29 cellular contexts compared by ENCODE assay signal in the genomic region with DNA sequence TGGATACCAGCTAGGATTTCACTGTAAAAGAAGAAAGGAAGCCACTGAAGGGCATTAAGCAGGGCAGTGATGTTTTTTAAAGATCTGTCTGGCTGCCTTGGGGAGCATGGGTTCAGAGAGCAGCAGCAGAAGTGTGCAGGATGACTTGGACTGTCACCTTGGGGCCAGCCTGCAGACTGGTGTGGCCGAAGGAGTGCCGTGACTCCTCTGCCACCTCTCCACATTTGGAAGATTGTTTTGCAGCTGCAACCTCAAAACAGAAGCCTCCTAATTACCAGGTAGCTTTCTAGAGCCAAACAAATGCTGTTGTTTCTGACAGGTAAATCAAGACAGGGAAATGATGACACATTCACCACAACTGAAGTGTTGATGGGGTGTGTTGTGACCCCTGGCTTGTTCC.
DNase-seq lines count a peak whose midpoint lies in the region; ATAC-seq and TF ChIP-seq lines count a peak whose summit lies in the region.
"Had no signal": no experiment of that assay in that cellular context is flagged by ENCODE, and none has a peak within 500 bp of the region (broad histone marks: within the 10 kb centered on the region; RNA-seq: fewer than 3 reads in every experiment).

No MANE protein-coding gene starts in this region.

- no peak overlapping the region for H2BK12ac ChIP-seq in H9 (ENCODE audit: insufficient read length, low read depth, low read length)

- H3K4ac ChIP-seq in H9 (ENCODE audit: low read depth, low read length): no peak overlapping the region

- no peak overlapping the region for H3K23ac ChIP-seq in H9 (ENCODE audit: insufficient read length, low read depth, low read length)

- H3K9ac ChIP-seq in H9 (ENCODE audit: extremely low read depth, insufficient read length, low read length): no peak overlapping the region
- H3K9ac ChIP-seq: GM23248 had no signal

- H3K36me3 Mint-ChIP-seq in activated CD8-positive, alpha-beta T cell treated with anti-CD3 and anti-CD28 coated beads for 36 hours (ENCODE audit: low read depth): peaks cover 6% of the 10 kb centered on the region
- no peaks in the 10 kb centered on the region for H3K36me3 Mint-ChIP-seq in activated CD8-positive, alpha-beta T cell treated with anti-CD3 and anti-CD28 coated beads, Interleukin-2, amount 10 ng/mL, durations not matched to agents 7 days and 5 days (ENCODE audit: low read depth)
- H3K36me3 Mint-ChIP-seq in GM23338 (ENCODE audit: low read depth) (no peaks in the 10 kb centered on the region), H9 (ENCODE audit: insufficient read depth in 1 of 3, low read depth in 3 of 3) (no peaks in the 10 kb centered on the region)
- peaks cover 4% of the 10 kb centered on the region for H3K36me3 Mint-ChIP-seq in activated T-helper 2 cell treated with anti-CD3 and anti-CD28 coated beads, Interferon-gamma antibody, Interleukin-2, Interleukin-4, amounts not matched to agents 10 μg/mL and 5 μg/mL and 100 μg/mL, durations not matched to agents 14 hours and 24 hours and 36 hours (ENCODE audit: low read depth)
- H3K36me3 Mint-ChIP-seq: CD8-positive, alpha-beta T cell had no signal

- no peaks in the 10 kb centered on the region for H3K9me3 ChIP-seq in H9 (ENCODE audit: control insufficient read depth, low read depth, low read length)
- H3K9me3 ChIP-seq: Caco-2, HAP-1 had no signal

- H2AFZ ChIP-seq in GM23338 (peak overlapping the region; percentile 47; the same call in 1 of the 2 replicates), H9 (ENCODE audit: low read length) (no peak overlapping the region)
- H2AFZ ChIP-seq: GM23248 had no signal

- no peaks in the 10 kb centered on the region for H3K36me3 ChIP-seq in GM23338 (ENCODE audit: insufficient read depth)
- H3K36me3 ChIP-seq: HAP-1 had no signal

- H3K27ac Mint-ChIP-seq in activated CD8-positive, alpha-beta T cell treated with anti-CD3 and anti-CD28 coated beads for 36 hours: peak overlapping the region; percentile 57
- no peak overlapping the region for H3K27ac Mint-ChIP-seq in activated CD8-positive, alpha-beta T cell treated with anti-CD3 and anti-CD28 coated beads, Interleukin-2, amount 10 ng/mL, durations not matched to agents 7 days and 5 days
- H3K27ac Mint-ChIP-seq in GM23338: no peak overlapping the region
- no peak overlapping the region for H3K27ac Mint-ChIP-seq in H9
- H3K27ac Mint-ChIP-seq in activated T-helper 2 cell treated with anti-CD3 and anti-CD28 coated beads, Interferon-gamma antibody, Interleukin-2, Interleukin-4, amounts not matched to agents 10 μg/mL and 5 μg/mL and 100 μg/mL, durations not matched to agents 14 hours and 24 hours and 36 hours: peak overlapping the region; percentile 46
- H3K27ac Mint-ChIP-seq: B cell; CD8-positive, alpha-beta T cell; HFFc6 had no signal

- no peak overlapping the region for H4K5ac ChIP-seq in H9 (ENCODE audit: insufficient read length, low read depth, low read length)

- no CpG with 5 or more reads among the region's 2 CpGs for WGBS in H9 (ENCODE audit: extremely low coverage, insufficient read length, low lambda C conversion rate)

- H3K4me3 ChIP-seq in GM23338: no peak overlapping the region
- H3K4me3 ChIP-seq: GM12878, GM23248, HAP-1, K562 had no signal

- peak overlapping the region; percentile 49; the same call in 1 of the 2 replicates for H3K14ac ChIP-seq in H9 (ENCODE audit: insufficient read depth, low read length)

- H4K20me1 ChIP-seq in GM23338 (replicated peaks; ENCODE audit: insufficient read depth) (no peaks in the 10 kb centered on the region), H9 (ENCODE audit: control insufficient read depth, insufficient read depth, insufficient read length) (no peaks in the 10 kb centered on the region)

- CTCF ChIA-PET in activated CD8-positive, alpha-beta T cell treated with anti-CD3 and anti-CD28 coated beads for 36 hours (lab: Charles Lee): interaction anchor here (4.0 kb wide), 1 partner anchor 10 kb away, joined by 23 read pairs; no protein-coding TSS in a partner anchor
- CTCF ChIA-PET in activated CD8-positive, alpha-beta T cell treated with anti-CD3 and anti-CD28 coated beads, Interleukin-2, amount 10 ng/mL, durations not matched to agents 7 days and 5 days (lab: Charles Lee): interaction anchor here (1.1 to 1.6 kb wide), 2 partner anchors 18 to 66 kb away, joined by 3 to 4 read pairs; no protein-coding TSS in a partner anchor

- no peak overlapping the region for H4K8ac ChIP-seq in H9 (replicated peaks; ENCODE audit: insufficient read length, low read depth, low read length)

- H3K79me2 ChIP-seq in GM23338 (replicated peaks; ENCODE audit: insufficient read depth): no peaks in the 10 kb centered on the region
- no peaks in the 10 kb centered on the region for H3K79me2 ChIP-seq in H9 (ENCODE audit: insufficient read depth, low read length)

- H2BK5ac ChIP-seq in H9 (ENCODE audit: insufficient read length, low read length): no peak overlapping the region

- no peak for TF ChIP-seq CTCF in activated CD8-positive, alpha-beta T cell treated with anti-CD3 and anti-CD28 coated beads for 36 hours (IDR thresholded peaks at IDR 0.05)
- TF ChIP-seq CTCF in GM23338 (conservative IDR thresholded peaks at IDR 0.05; ENCODE audit: low read depth in 2 of 2) (no peak), H9 (conservative IDR thresholded peaks at IDR 0.05) (no peak)

- H3K27ac ChIP-seq in GM23338 (ENCODE audit: low read depth) (no peak overlapping the region), H9 (ENCODE audit: insufficient read length, low read depth, low read length) (no peak overlapping the region)
- H3K27ac ChIP-seq: C4-2B, GM23248 had no signal

- H3K18ac ChIP-seq in H9 (ENCODE audit: insufficient read length, low read depth, low read length): no peak overlapping the region

- H3K56ac ChIP-seq in H9 (ENCODE audit: insufficient read length, low read depth, low read length): no peak overlapping the region

- no peak overlapping the region for H3T11ph ChIP-seq in H9 (ENCODE audit: low read length)

- no peak for DNase-seq in activated CD8-positive, alpha-beta T cell treated with anti-CD3 and anti-CD28 coated beads for 36 hours
- DNase-seq in activated CD8-positive, alpha-beta T cell treated with anti-CD3 and anti-CD28 coated beads, Interleukin-2, amount 10 ng/mL, durations not matched to agents 7 days and 5 days: no peak
- DNase-seq in GM23338 (ENCODE audit: low spot score) (no peak), H9 (no peak), AML-193 (lab: John Stamatoyannopoulos, UW) (no peak)
- no peak for DNase-seq in activated T-helper 2 cell treated with anti-CD3 and anti-CD28 coated beads, Interferon-gamma antibody, Interleukin-2, Interleukin-4, amounts not matched to agents 10 μg/mL and 5 μg/mL and 100 μg/mL, durations not matched to agents 14 hours and 24 hours and 36 hours (ENCODE audit: low spot score)
- DNase-seq in central memory CD4-positive, alpha-beta T cell: no peak
- DNase-seq: Caco-2; CD8-positive, alpha-beta T cell; DMS79; EL; GDM1; GM23248; HFFc6; Kasumi-1; MV-4-11; NCI-H1105; NCI-H1436 treated with DMSO at 0.1 percent for 48 hours; NCI-H187 treated with DMSO at 0.1 percent for 48 hours; NCI-H2107; NCI-H524; NCI-H748 treated with DMSO at 0.1 percent for 48 hours; NK-92 treated with Interleukin-12 subunit alpha and Interleukin-12 subunit beta, amount 100 ng/mL, for 24 hours; PC-3 had no signal

- H2BK20ac ChIP-seq in H9 (ENCODE audit: low read depth, low read length, poor library complexity, severe bottlenecking): no peak overlapping the region

- H2BK120ac ChIP-seq in H9 (ENCODE audit: low read depth, low read length, poor library complexity, severe bottlenecking): no peak overlapping the region

- H3K4me3 Mint-ChIP-seq in activated CD8-positive, alpha-beta T cell treated with anti-CD3 and anti-CD28 coated beads for 36 hours: no peak overlapping the region
- H3K4me3 Mint-ChIP-seq in activated CD8-positive, alpha-beta T cell treated with anti-CD3 and anti-CD28 coated beads, Interleukin-2, amount 10 ng/mL, durations not matched to agents 7 days and 5 days: no peak overlapping the region
- no peak overlapping the region for H3K4me3 Mint-ChIP-seq in GM23338
- H3K4me3 Mint-ChIP-seq in H9: no peak overlapping the region
- no peak overlapping the region for H3K4me3 Mint-ChIP-seq in activated T-helper 2 cell treated with anti-CD3 and anti-CD28 coated beads, Interferon-gamma antibody, Interleukin-2, Interleukin-4, amounts not matched to agents 10 μg/mL and 5 μg/mL and 100 μg/mL, durations not matched to agents 14 hours and 24 hours and 36 hours (ENCODE audit: low read depth)
- H3K4me3 Mint-ChIP-seq: B cell; CD8-positive, alpha-beta T cell; HFFc6 had no signal

- ATAC-seq in activated CD8-positive, alpha-beta T cell treated with anti-CD3 and anti-CD28 coated beads for 36 hours: no peak
- ATAC-seq in activated CD8-positive, alpha-beta T cell treated with anti-CD3 and anti-CD28 coated beads, Interleukin-2, amount 10 ng/mL, durations not matched to agents 7 days and 5 days: no peak
- no peak for ATAC-seq in GM23338
- ATAC-seq: CD8-positive, alpha-beta T cell; GM12878; K562; PC-3 had no signal

- H3K4me2 ChIP-seq in GM23338: no peak overlapping the region
- no peak overlapping the region for H3K4me2 ChIP-seq in H9 (ENCODE audit: insufficient read depth, insufficient read length, low read length)

- no peaks in the 10 kb centered on the region for H3K79me1 ChIP-seq in H9 (ENCODE audit: insufficient read depth, low read depth, low read length, poor library complexity, severe bottlenecking)

- H3K23me2 ChIP-seq in H9 (ENCODE audit: insufficient read length, low read depth, low read length, poor library complexity, severe bottlenecking): no peaks in the 10 kb centered on the region

- no peaks in the 10 kb centered on the region for H3K27me3 Mint-ChIP-seq in activated CD8-positive, alpha-beta T cell treated with anti-CD3 and anti-CD28 coated beads for 36 hours
- no peaks in the 10 kb centered on the region for H3K27me3 Mint-ChIP-seq in activated CD8-positive, alpha-beta T cell treated with anti-CD3 and anti-CD28 coated beads, Interleukin-2, amount 10 ng/mL, durations not matched to agents 7 days and 5 days (ENCODE audit: low read depth)
- H3K27me3 Mint-ChIP-seq in GM23338 (ENCODE audit: insufficient read depth, low read depth, poor library complexity) (peaks cover 5% of the 10 kb centered on the region), H9 (ENCODE audit: low read depth) (no peaks in the 10 kb centered on the region)
- H3K27me3 Mint-ChIP-seq in activated T-helper 2 cell treated with anti-CD3 and anti-CD28 coated beads, Interferon-gamma antibody, Interleukin-2, Interleukin-4, amounts not matched to agents 10 μg/mL and 5 μg/mL and 100 μg/mL, durations not matched to agents 14 hours and 24 hours and 36 hours (ENCODE audit: low read depth): no peaks in the 10 kb centered on the region

- H3K4me1 Mint-ChIP-seq in activated CD8-positive, alpha-beta T cell treated with anti-CD3 and anti-CD28 coated beads for 36 hours (ENCODE audit: low read depth): peaks cover 17% of the 10 kb centered on the region
- peaks cover 8% of the 10 kb centered on the region for H3K4me1 Mint-ChIP-seq in activated CD8-positive, alpha-beta T cell treated with anti-CD3 and anti-CD28 coated beads, Interleukin-2, amount 10 ng/mL, durations not matched to agents 7 days and 5 days (ENCODE audit: low read depth)
- H3K4me1 Mint-ChIP-seq in GM23338 (peaks cover 5% of the 10 kb centered on the region; the same call in 2 of the 3 replicates), H9 (peaks cover 7% of the 10 kb centered on the region in 2 experiments)
- H3K4me1 Mint-ChIP-seq in activated T-helper 2 cell treated with anti-CD3 and anti-CD28 coated beads, Interferon-gamma antibody, Interleukin-2, Interleukin-4, amounts not matched to agents 10 μg/mL and 5 μg/mL and 100 μg/mL, durations not matched to agents 14 hours and 24 hours and 36 hours (ENCODE audit: low read depth): peaks cover 42% of the 10 kb centered on the region

- POLR2A ChIA-PET in activated CD8-positive, alpha-beta T cell treated with anti-CD3 and anti-CD28 coated beads for 36 hours (lab: Charles Lee): no interaction called here
- POLR2A ChIA-PET in activated CD8-positive, alpha-beta T cell treated with anti-CD3 and anti-CD28 coated beads, Interleukin-2, amount 10 ng/mL, durations not matched to agents 7 days and 5 days (lab: Charles Lee): no interaction called here

- peaks cover 2% of the 10 kb centered on the region for H3K9me3 Mint-ChIP-seq in activated CD8-positive, alpha-beta T cell treated with anti-CD3 and anti-CD28 coated beads for 36 hours
- no peaks in the 10 kb centered on the region for H3K9me3 Mint-ChIP-seq in activated CD8-positive, alpha-beta T cell treated with anti-CD3 and anti-CD28 coated beads, Interleukin-2, amount 10 ng/mL, durations not matched to agents 7 days and 5 days (ENCODE audit: insufficient read depth)
- H3K9me3 Mint-ChIP-seq in GM23338 (no peaks in the 10 kb centered on the region), H9 (no peaks in the 10 kb centered on the region)
- peaks cover 7% of the 10 kb centered on the region for H3K9me3 Mint-ChIP-seq in activated T-helper 2 cell treated with anti-CD3 and anti-CD28 coated beads, Interferon-gamma antibody, Interleukin-2, Interleukin-4, amounts not matched to agents 10 μg/mL and 5 μg/mL and 100 μg/mL, durations not matched to agents 14 hours and 24 hours and 36 hours
- H3K9me3 Mint-ChIP-seq: CD8-positive, alpha-beta T cell had no signal

- H2BK15ac ChIP-seq in H9 (ENCODE audit: low read depth, low read length): no peak overlapping the region

- peaks cover 11% of the 10 kb centered on the region; the same call in 1 of the 2 replicates for H3K9me2 ChIP-seq in GM23338 (ENCODE audit: insufficient read depth)

- no peak overlapping the region for H4K91ac ChIP-seq in H9 (ENCODE audit: insufficient read length, low read depth, low read length)

- no peaks in the 10 kb centered on the region for H3F3A ChIP-seq in GM23338 (replicated peaks; ENCODE audit: low read depth)

- H3K4me1 ChIP-seq in GM23338 (ENCODE audit: insufficient read depth) (no peaks in the 10 kb centered on the region), H9 (ENCODE audit: insufficient read depth, low read length) (no peaks in the 10 kb centered on the region; the same call in 1 of the 2 replicates)
- H3K4me1 ChIP-seq: Caco-2, HAP-1 had no signal

- H3K27me3 ChIP-seq in GM23338 (ENCODE audit: insufficient read depth): no peaks in the 10 kb centered on the region
- no peaks in the 10 kb centered on the region for H3K27me3 ChIP-seq in H9 (ENCODE audit: insufficient read depth, low read length)

- H2AK5ac ChIP-seq in H9 (ENCODE audit: insufficient read length, low read length): no peak overlapping the region

- intact Hi-C loops in activated CD8-positive, alpha-beta T cell treated with anti-CD3 and anti-CD28 coated beads for 36 hours (cut with micrococcal nuclease): no loop called here
- intact Hi-C loops in activated T-helper 2 cell treated with anti-CD3 and anti-CD28 coated beads, Interferon-gamma antibody, Interleukin-2, Interleukin-4, amounts not matched to agents 10 μg/mL and 5 μg/mL and 100 μg/mL, durations not matched to agents 14 hours and 24 hours and 36 hours (cut with micrococcal nuclease): no loop called here

Comparison
In these comparisons a context has a peak if more than half of its experiments do, and no peak if none do; other contexts are left out.
1. H3K27ac Mint-ChIP-seq: peak in activated CD8-positive, alpha-beta T cell treated with anti-CD3 and anti-CD28 coated beads for 36 hours (single experiment) and activated T-helper 2 cell treated with anti-CD3 and anti-CD28 coated beads, Interferon-gamma antibody, Interleukin-2, Interleukin-4, amounts not matched to agents 10 μg/mL and 5 μg/mL and 100 μg/mL, durations not matched to agents 14 hours and 24 hours and 36 hours (single experiment); none in activated CD8-positive, alpha-beta T cell treated with anti-CD3 and anti-CD28 coated beads, Interleukin-2, amount 10 ng/mL, durations not matched to agents 7 days and 5 days (single experiment), GM23338 (single experiment) and H9 (0 of 3).